ENCODE assay signal across 10 cellular contexts in the genomic region with DNA sequence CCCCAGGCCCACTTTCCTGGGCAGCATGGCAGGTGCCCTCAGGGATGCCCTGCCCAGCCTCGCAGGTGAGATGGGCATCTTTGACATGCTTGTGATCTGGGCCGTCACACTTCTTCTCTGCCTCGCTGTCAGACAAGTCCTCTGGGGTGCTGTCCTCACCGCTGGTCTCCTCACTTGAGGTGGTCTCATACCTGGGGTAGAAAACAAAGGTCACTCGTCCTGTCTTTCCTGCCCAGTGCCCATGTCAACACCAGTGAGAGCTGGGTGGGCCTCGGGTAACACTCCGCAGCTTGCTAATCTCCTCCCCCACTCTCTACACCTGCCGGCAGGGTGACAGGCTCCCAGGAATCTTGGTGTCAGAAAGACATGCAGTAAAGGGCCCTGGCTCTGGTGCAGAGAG. TPM values are rescaled to one million over a fixed set of nuclear protein-coding genes. Genes with fewer than 3 reads are reported as not detected.
"Had no signal": no experiment of that assay in that cellular context is flagged by ENCODE, and none has a peak within 500 bp of the region (broad histone marks: within the 10 kb centered on the region; RNA-seq: fewer than 3 reads in every experiment).

No MANE protein-coding gene starts in this region.

- H3K4me3 Mint-ChIP-seq: GM23338, H9, HFFc6 had no signal

- H3K4me2 ChIP-seq: GM23338 had no signal

- H3K36me3 ChIP-seq: HAP-1 had no signal

- H3K4me3 ChIP-seq: GM23248, GM23338, HAP-1 had no signal

- H3K9me3 Mint-ChIP-seq: GM23338, H9 had no signal

- DNase-seq: GM23248, GOT3, H7, H9, HCEC 1CT, HFFc6 had no signal

- H3K4me1 ChIP-seq: HAP-1 had no signal

- H2AFZ ChIP-seq: GM23248, GM23338 had no signal

- H3K9ac ChIP-seq: GM23248 had no signal

- H3K27ac Mint-ChIP-seq: GM23338, H9, HFFc6 had no signal

- H3K9me3 ChIP-seq: HAP-1 had no signal

- ATAC-seq: GM23338, HCT116 had no signal

- H3K27ac ChIP-seq: GM23248 had no signal

RNA-seq across cellular contexts. Expression of a gene that starts 50.9 kb away (rescaled TPM):
- total RNA-seq: H4, HFFc6 had no signal
